ENCODE assay signal across 19 cellular contexts in genomic region chr16:81676571-81677374, GRCh38.
DNase-seq lines count a peak whose midpoint lies in the region; ATAC-seq, FAIRE-seq and TF ChIP-seq lines count a peak whose summit lies in the region.
"Had no signal": no experiment of that assay in that cellular context is flagged by ENCODE, and none has a peak within 500 bp of the region (broad histone marks: within the 10 kb centered on the region; RNA-seq: fewer than 3 reads in every experiment).

No MANE protein-coding gene starts in this region.

- H3K27ac Mint-ChIP-seq in H9 (peak overlapping the region in 2 of 3 experiments; percentile 21 to 27; a peak in 2 of 7 replicates), astrocyte (ENCODE audit: unreplicated experiment) (peak overlapping the region; percentile 38)
- H3K27ac Mint-ChIP-seq: GM23338 had no signal

- H3K79me2 ChIP-seq in H9 (ENCODE audit: insufficient read depth, low read length) = no peaks in the 10 kb centered on the region
- H3K79me2 ChIP-seq in astrocyte (ENCODE audit: insufficient read depth, low read length) = no peaks in the 10 kb centered on the region

- no peak for DNase-seq in H9
- no peak for DNase-seq in astrocyte (ENCODE audit: low read depth)
- peak; percentile 64 for DNase-seq in testis
- DNase-seq in urothelium cell line (ENCODE audit: low spot score) = no peak
- DNase-seq in mucosa of gallbladder (ENCODE audit: low spot score) = no peak
- DNase-seq: DMS79, NCI-H1417 treated with DMSO at 0.1 percent for 48 hours, NCI-H187 treated with DMSO at 0.1 percent for 48 hours, NCI-H345, NCI-H524 treated with DMSO at 0.1 percent for 48 hours, PC-9 had no signal

- no CpG with 5 or more reads among the region's 14 CpGs for WGBS in H9 (ENCODE audit: extremely low coverage, insufficient read length, low lambda C conversion rate)
- 64 to 66% methylated on average over 14 of the region's 14 CpGs for WGBS in testis, 2 donors

- H3K4me2 ChIP-seq in H9 (ENCODE audit: insufficient read depth, insufficient read length, low read length) = no peak overlapping the region
- H3K4me2 ChIP-seq in astrocyte (ENCODE audit: low read length) = no peak overlapping the region
- H3K4me2 ChIP-seq: BLaER1, GM23338, KMS-11, PC-9 had no signal

- H4K20me1 ChIP-seq in H9 (ENCODE audit: control insufficient read depth, insufficient read depth, insufficient read length) (no peaks in the 10 kb centered on the region), astrocyte (ENCODE audit: insufficient read depth, low read length) (peaks cover 44% of the 10 kb centered on the region)

- no peaks in the 10 kb centered on the region for H3K23me2 ChIP-seq in H9 (ENCODE audit: insufficient read length, low read depth, low read length, poor library complexity, severe bottlenecking)

- H3K4me1 Mint-ChIP-seq in H9 = peaks cover 5 to 6% of the 10 kb centered on the region in 2 experiments
- H3K4me1 Mint-ChIP-seq in astrocyte (ENCODE audit: low read depth, unreplicated experiment) = no peaks in the 10 kb centered on the region

- H3K23ac ChIP-seq in H9 (ENCODE audit: insufficient read length, low read depth, low read length) = no peak overlapping the region

- no peak overlapping the region for H2AFZ ChIP-seq in H9 (ENCODE audit: low read length)
- H2AFZ ChIP-seq in astrocyte (ENCODE audit: low read depth, low read length) = no peak overlapping the region
- H2AFZ ChIP-seq: GM23338, PC-9 had no signal

- no peak for TF ChIP-seq POLR2A in testis (IDR thresholded peaks at IDR 0.05)

- no peak for ATAC-seq in HG03469 (IDR thresholded peaks at IDR 0.05; ENCODE audit: unreplicated experiment)

- peaks cover 23 to 53% (median 53%) of the 10 kb centered on the region in 3 experiments for H3K36me3 Mint-ChIP-seq in H9 (ENCODE audit: insufficient read depth in 1 of 3, low read depth in 3 of 3)
- H3K36me3 Mint-ChIP-seq in astrocyte (ENCODE audit: low read depth, unreplicated experiment) = peaks cover 21% of the 10 kb centered on the region

- H3K27me3 Mint-ChIP-seq in H9 (ENCODE audit: low read depth) = no peaks in the 10 kb centered on the region
- H3K27me3 Mint-ChIP-seq in astrocyte (ENCODE audit: low read depth, unreplicated experiment) = no peaks in the 10 kb centered on the region

- H3K27me3 ChIP-seq in H9 (ENCODE audit: insufficient read depth, low read length) (no peaks in the 10 kb centered on the region), astrocyte (ENCODE audit: insufficient read depth, low read length) (no peaks in the 10 kb centered on the region), muscle layer of colon (ENCODE audit: control insufficient read depth in 1 of 2, insufficient read depth in 2 of 2, low read length in 2 of 2) (no peaks in the 10 kb centered on the region), testis (no peaks in the 10 kb centered on the region)
- H3K27me3 ChIP-seq: BLaER1 had no signal

- H3K9ac ChIP-seq in H9 (ENCODE audit: extremely low read depth, insufficient read length, low read length) (no peak overlapping the region), astrocyte (ENCODE audit: low read length) (no peak overlapping the region), muscle layer of colon (ENCODE audit: low read length) (no peak overlapping the region)
- H3K9ac ChIP-seq: BLaER1, KMS-11 had no signal

- no peak overlapping the region for H2BK12ac ChIP-seq in H9 (ENCODE audit: insufficient read length, low read depth, low read length)

- H3K36me3 ChIP-seq in astrocyte (ENCODE audit: insufficient read depth, low read length) (peaks cover 8% of the 10 kb centered on the region), muscle layer of colon (ENCODE audit: insufficient read depth, low read length) (peaks cover 53% of the 10 kb centered on the region), testis (ENCODE audit: low read depth, missing control alignments) (no peaks in the 10 kb centered on the region)

- H2BK5ac ChIP-seq in H9 (ENCODE audit: insufficient read length, low read length) = no peak overlapping the region

- H3K4me1 ChIP-seq in H9 (ENCODE audit: insufficient read depth, low read length) = no peaks in the 10 kb centered on the region
- H3K4me1 ChIP-seq in astrocyte (ENCODE audit: insufficient read depth, low read length) = no peaks in the 10 kb centered on the region
- peaks cover 26% of the 10 kb centered on the region for H3K4me1 ChIP-seq in muscle layer of colon (ENCODE audit: insufficient read depth, low read length)
- H3K4me1 ChIP-seq in testis = peaks cover 42% of the 10 kb centered on the region
- H3K4me1 ChIP-seq: BLaER1 had no signal

- H4K8ac ChIP-seq in H9 (replicated peaks; ENCODE audit: insufficient read length, low read depth, low read length) = no peak overlapping the region

- H3K4ac ChIP-seq in H9 (ENCODE audit: low read depth, low read length) = no peak overlapping the region

- H3K4me3 Mint-ChIP-seq in H9 = no peak overlapping the region
- no peak overlapping the region for H3K4me3 Mint-ChIP-seq in astrocyte (ENCODE audit: unreplicated experiment)
- H3K4me3 Mint-ChIP-seq: GM23338 had no signal

- H2AK5ac ChIP-seq in H9 (ENCODE audit: insufficient read length, low read length) = no peak overlapping the region

- H4K5ac ChIP-seq in H9 (ENCODE audit: insufficient read length, low read depth, low read length) = no peak overlapping the region

- no peak overlapping the region for H3K4me3 ChIP-seq in astrocyte (ENCODE audit: insufficient read depth, low read depth, low read length)
- H3K4me3 ChIP-seq in muscle layer of colon (ENCODE audit: low read depth in 1 of 2, low read length in 2 of 2) = no peak overlapping the region
- H3K4me3 ChIP-seq in testis = no peak overlapping the region
- H3K4me3 ChIP-seq: BLaER1, GM23338, PC-9 had no signal

- no peak overlapping the region for H3K27ac ChIP-seq in H9 (ENCODE audit: insufficient read length, low read depth, low read length)
- H3K27ac ChIP-seq in astrocyte (ENCODE audit: low read depth, low read length) = no peak overlapping the region
- peak overlapping the region; percentile 12 for H3K27ac ChIP-seq in muscle layer of colon (ENCODE audit: low read depth, low read length)
- H3K27ac ChIP-seq in testis = peak overlapping the region; percentile 20 to 50
- H3K27ac ChIP-seq: BLaER1, KMS-11, PC-9 had no signal

- H3K9me3 Mint-ChIP-seq in H9 = no peaks in the 10 kb centered on the region
- no peaks in the 10 kb centered on the region for H3K9me3 Mint-ChIP-seq in astrocyte (ENCODE audit: unreplicated experiment)
- H3K9me3 Mint-ChIP-seq: GM23338 had no signal

- H4K91ac ChIP-seq in H9 (ENCODE audit: insufficient read length, low read depth, low read length) = no peak overlapping the region

- no peak overlapping the region for H3T11ph ChIP-seq in H9 (ENCODE audit: low read length)

- TF ChIP-seq CTCF in H9 (conservative IDR thresholded peaks at IDR 0.05) (no peak), astrocyte (IDR thresholded peaks at IDR 0.05; ENCODE audit: insufficient read depth, low read depth, low read length) (no peak), testis (IDR thresholded peaks at IDR 0.05) (no peak)

- H3K14ac ChIP-seq in H9 (ENCODE audit: insufficient read depth, low read length) = no peak overlapping the region

- no peak overlapping the region for H3K56ac ChIP-seq in H9 (ENCODE audit: insufficient read length, low read depth, low read length)

- H3K79me1 ChIP-seq in H9 (ENCODE audit: insufficient read depth, low read depth, low read length, poor library complexity, severe bottlenecking) = no peaks in the 10 kb centered on the region

- H3K18ac ChIP-seq in H9 (ENCODE audit: insufficient read length, low read depth, low read length) = no peak overlapping the region

- FAIRE-seq in astrocyte (lab: Jason Lieb, UNC) = no peak
- no peak for FAIRE-seq in urothelium cell line (lab: Jason Lieb, UNC)
- FAIRE-seq: D721Med, GM12892, GM18507 had no signal

- H2BK120ac ChIP-seq in H9 (ENCODE audit: low read depth, low read length, poor library complexity, severe bottlenecking) = no peak overlapping the region

- intact Hi-C loops in testis (cut with DNase I; ENCODE audit: low total_unique reads) = no loop called here

- H3K9me3 ChIP-seq in H9 (ENCODE audit: control insufficient read depth, low read depth, low read length) (no peaks in the 10 kb centered on the region), astrocyte (ENCODE audit: insufficient read depth, low read depth, low read length) (no peaks in the 10 kb centered on the region), muscle layer of colon (ENCODE audit: low read length) (no peaks in the 10 kb centered on the region), testis (no peaks in the 10 kb centered on the region)
- H3K9me3 ChIP-seq: BLaER1 had no signal

- H2BK20ac ChIP-seq in H9 (ENCODE audit: low read depth, low read length, poor library complexity, severe bottlenecking) = no peak overlapping the region

- no peak overlapping the region for H2BK15ac ChIP-seq in H9 (ENCODE audit: low read depth, low read length)

Comparison
In these comparisons a context has a peak if more than half of its experiments do, and no peak if none do; other contexts are left out.
1. H3K27ac ChIP-seq: peak in muscle layer of colon (single experiment) and testis (2 of 2); none in H9 (single experiment) and astrocyte (single experiment).